18 cellular contexts compared by ENCODE assay signal in the genomic region with DNA sequence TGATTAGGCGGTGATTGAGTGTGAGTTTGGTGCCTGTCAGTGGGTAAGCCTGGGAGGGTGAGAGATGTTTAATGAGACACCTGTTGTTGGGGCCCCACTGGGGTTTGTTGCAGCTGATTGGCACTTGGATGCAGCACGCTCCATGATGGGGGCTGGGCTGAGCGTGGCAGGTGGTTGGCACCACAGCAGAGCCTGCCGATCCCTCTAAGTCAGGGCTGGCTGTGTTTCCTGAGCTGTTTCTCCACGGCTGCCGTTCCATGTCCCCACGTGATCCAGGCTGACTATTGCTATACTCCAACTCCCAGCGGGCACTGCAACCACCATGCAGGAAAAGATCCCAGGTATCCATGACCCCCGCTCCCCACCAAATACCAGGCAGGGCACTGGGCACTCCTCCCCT.
DNase-seq lines count a peak whose midpoint lies in the region; ATAC-seq and TF ChIP-seq lines count a peak whose summit lies in the region.
"Had no signal": no experiment of that assay in that cellular context is flagged by ENCODE, and none has a peak within 500 bp of the region (broad histone marks: within the 10 kb centered on the region; RNA-seq: fewer than 3 reads in every experiment).

No MANE protein-coding gene starts in this region.

- DNase-seq in NCI-H1436 treated with DMSO at 0.1 percent for 48 hours (lab: John Stamatoyannopoulos, UW) (peak; percentile 7), NCI-H345 treated with DMSO at 0.1 percent for 48 hours (lab: John Stamatoyannopoulos, UW; ENCODE audit: unreplicated experiment) (peak; percentile 28), myocyte (ENCODE audit: low read depth) (peak; percentile 59), GDM1 (lab: John Stamatoyannopoulos, UW) (no peak), AG20443 (ENCODE audit: low spot score) (no peak)
- DNase-seq: CD4-positive, alpha-beta memory T cell; GF-D8; IMR-90; Karpas-422; MG63; NCI-H1092; NCI-H2029 treated with DMSO at 0.1 percent for 48 hours; NCI-H446 had no signal

- no peak for TF ChIP-seq CTCF in HEK293 (tag by site-specific recombination; IDR thresholded peaks at IDR 0.05)
- TF ChIP-seq CTCF in gastroesophageal sphincter (IDR thresholded peaks at IDR 0.05), result no peak

- no peaks in the 10 kb centered on the region for H3K9me3 ChIP-seq in HEK293 (ENCODE audit: control insufficient read depth, insufficient read depth, low read depth, low read length)
- H3K9me3 ChIP-seq in gastroesophageal sphincter, result no peaks in the 10 kb centered on the region
- H3K9me3 ChIP-seq: MG63 had no signal

- no peaks in the 10 kb centered on the region for H3K36me3 ChIP-seq in HEK293 (ENCODE audit: control insufficient read depth in 2 of 2, insufficient read depth in 1 of 2, low read length in 2 of 2)
- no peaks in the 10 kb centered on the region for H3K36me3 ChIP-seq in gastroesophageal sphincter
- H3K36me3 ChIP-seq: MG63 had no signal

- H3K27me3 ChIP-seq in gastroesophageal sphincter, result no peaks in the 10 kb centered on the region
- H3K27me3 ChIP-seq: MG63 had no signal

- CTCF ChIA-PET in HEK293 (lab: Yijun Ruan, JAX), result no interaction called here

- 77 to 100% methylated on average over 3 of the region's 9 CpGs for WGBS in gastroesophageal sphincter (ENCODE audit: low coverage in 1 of 2), 2 donors

- no peak for ATAC-seq in gastroesophageal sphincter
- ATAC-seq: GM23338, HCT116 had no signal

- no peak for TF ChIP-seq EP300 in gastroesophageal sphincter (IDR thresholded peaks at IDR 0.05)

- H3K27ac ChIP-seq in HEK293 (ENCODE audit: extremely low read depth, low read depth, low read length) (no peak overlapping the region), gastroesophageal sphincter (no peak overlapping the region)
- H3K27ac ChIP-seq: SK-N-MC had no signal

- no peak for TF ChIP-seq POLR2A in gastroesophageal sphincter (IDR thresholded peaks at IDR 0.05)

- POLR2A ChIA-PET in HEK293 (lab: Yijun Ruan, JAX), result no interaction called here

- H3K4me1 ChIP-seq in HEK293 (ENCODE audit: control insufficient read depth, insufficient read depth, low read length) (no peaks in the 10 kb centered on the region), gastroesophageal sphincter (no peaks in the 10 kb centered on the region)

- H3K4me3 ChIP-seq in HEK293 (ENCODE audit: low read depth, low read length) (no peak overlapping the region), gastroesophageal sphincter (no peak overlapping the region)
- H3K4me3 ChIP-seq: GM23338, MG63, SK-N-MC had no signal

TF ChIP-seq in HEK293, 187 proteins besides CTCF, POLR2A, EP300 and RAD21:
- TF ChIP-seq ZNF2 (tag by site-specific recombination; IDR thresholded peaks at IDR 0.05) (no peak), TRIM28 (IDR thresholded peaks at IDR 0.05; ENCODE audit: borderline replicate concordance, low read length) (no peak), REPIN1 (tag by site-specific recombination; IDR thresholded peaks at IDR 0.05; ENCODE audit: low read depth) (no peak), SCRT2 (tag by site-specific recombination; IDR thresholded peaks at IDR 0.05) (0 out of 2 replicates have a peak, but pooled peaks have one; percentile 39), ZNF169 (tag by site-specific recombination; IDR thresholded peaks at IDR 0.05) (no peak)
- TF ChIP-seq, protein P1, sequence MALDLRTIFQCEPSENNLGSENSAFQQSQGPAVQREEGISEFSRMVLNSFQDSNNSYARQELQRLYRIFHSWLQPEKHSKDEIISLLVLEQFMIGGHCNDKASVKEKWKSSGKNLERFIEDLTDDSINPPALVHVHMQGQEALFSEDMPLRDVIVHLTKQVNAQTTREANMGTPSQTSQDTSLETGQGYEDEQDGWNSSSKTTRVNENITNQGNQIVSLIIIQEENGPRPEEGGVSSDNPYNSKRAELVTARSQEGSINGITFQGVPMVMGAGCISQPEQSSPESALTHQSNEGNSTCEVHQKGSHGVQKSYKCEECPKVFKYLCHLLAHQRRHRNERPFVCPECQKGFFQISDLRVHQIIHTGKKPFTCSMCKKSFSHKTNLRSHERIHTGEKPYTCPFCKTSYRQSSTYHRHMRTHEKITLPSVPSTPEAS (tag by site-specific recombination; IDR thresholded peaks at IDR 0.05), result no peak

Comparison
In these comparisons a context has a peak if more than half of its experiments do, and no peak if none do; other contexts are left out.
1. DNase-seq: peak in NCI-H1436 treated with DMSO at 0.1 percent for 48 hours (single experiment), NCI-H345 treated with DMSO at 0.1 percent for 48 hours (single experiment) and myocyte (single experiment); none in GDM1 (single experiment) and AG20443 (single experiment).